In genomic region chr21:45590246-45590725, GRCh38 we compare ENCODE assay signal across 8 cellular contexts. TPM values are rescaled to one million over a fixed set of nuclear protein-coding genes. Genes with fewer than 3 reads are reported as not detected.
DNase-seq lines count a peak whose midpoint lies in the region; ATAC-seq and TF ChIP-seq lines count a peak whose summit lies in the region.
"Had no signal": no experiment of that assay in that cellular context is flagged by ENCODE, and none has a peak within 500 bp of the region (broad histone marks: within the 10 kb centered on the region; RNA-seq: fewer than 3 reads in every experiment).

No MANE protein-coding gene starts in this region.

- H2AFZ ChIP-seq in H9 (ENCODE audit: low read length) = no peak overlapping the region

- WGBS in H9 (ENCODE audit: extremely low coverage, insufficient read length, low lambda C conversion rate) = no CpG with 5 or more reads among the region's 46 CpGs
- WGBS in lung, 2 donors = 0 to 4% methylated on average over 31 to 46 of the region's 46 CpGs

- ATAC-seq in WTC11 (peak; percentile 93), lung (ENCODE audit: insufficient read depth, low FRiP score) (peak; percentile 72), HG02759 (IDR thresholded peaks at IDR 0.05; ENCODE audit: unreplicated experiment) (no peak), HG02840 (IDR thresholded peaks at IDR 0.05; ENCODE audit: low FRiP score, unreplicated experiment) (no peak)

- no peak overlapping the region for H2BK15ac ChIP-seq in H9 (ENCODE audit: low read depth, low read length)

- H3K56ac ChIP-seq in H9 (ENCODE audit: insufficient read length, low read depth, low read length) = no peak overlapping the region

- H4K8ac ChIP-seq in H9 (replicated peaks; ENCODE audit: insufficient read length, low read depth, low read length) = no peak overlapping the region

- H3K4me2 ChIP-seq in H9 (ENCODE audit: insufficient read depth, insufficient read length, low read length) = peak overlapping the region; percentile 44

- H4K5ac ChIP-seq in H9 (ENCODE audit: insufficient read length, low read depth, low read length) = no peak overlapping the region

- TF ChIP-seq CTCF in H9 (conservative IDR thresholded peaks at IDR 0.05) = no peak
- no peak for TF ChIP-seq CTCF in WTC11 (IDR thresholded peaks at IDR 0.05)
- no peak for TF ChIP-seq CTCF in lung (IDR thresholded peaks at IDR 0.05; ENCODE audit: control extremely low read depth, extremely low read depth)

- CTCF ChIA-PET in WTC11 (lab: Charles Lee) = interaction anchor here (0.8 kb wide), 2 partner anchors 34 to 333 kb away, joined by 3 to 8 read pairs; no protein-coding TSS in a partner anchor

- peaks cover 25 to 39% of the 10 kb centered on the region in 2 experiments for H3K9me3 Mint-ChIP-seq in H9
- peaks cover 42% of the 10 kb centered on the region for H3K9me3 Mint-ChIP-seq in WTC11
- H3K9me3 Mint-ChIP-seq in dendritic cell treated with granulocyte-macrophage colony-stimulating factor and Interleukin-4, amounts not matched to agents 40 ng/mL and 50 ng/mL, for 4 days = peaks cover 20% of the 10 kb centered on the region

- DNase-seq in H9 (peak; percentile 82), WTC11 (ENCODE audit: low spot score) (peak; percentile 76), lung (ENCODE audit: low spot score) (peak; percentile 71)
- DNase-seq in stimulated activated CD8-positive, alpha-beta memory T cell treated with anti-CD3 and anti-CD28 coated beads, Interleukin-4, amount 100 ng/mL, for 1 hour (ENCODE audit: low read depth in 2 of 2, low spot score in 1 of 2) = peak; percentile 47 to 59

- peaks cover 6% of the 10 kb centered on the region for H3K23me2 ChIP-seq in H9 (ENCODE audit: insufficient read length, low read depth, low read length, poor library complexity, severe bottlenecking)

- H3K4me1 Mint-ChIP-seq in H9 (no peaks in the 10 kb centered on the region), WTC11 (no peaks in the 10 kb centered on the region)
- peaks cover 14% of the 10 kb centered on the region for H3K4me1 Mint-ChIP-seq in dendritic cell treated with granulocyte-macrophage colony-stimulating factor and Interleukin-4, amounts not matched to agents 40 ng/mL and 50 ng/mL, for 4 days (ENCODE audit: low read depth)

- no peak overlapping the region for H3K18ac ChIP-seq in H9 (ENCODE audit: insufficient read length, low read depth, low read length)

- H3K27ac ChIP-seq in H9 (ENCODE audit: insufficient read length, low read depth, low read length) (no peak overlapping the region), lung (ENCODE audit: low read depth in 1 of 2, low read length in 1 of 2) (peak overlapping the region in 1 of 2 donors; percentile 65)

- H3K9ac ChIP-seq in H9 (ENCODE audit: extremely low read depth, insufficient read length, low read length) = no peak overlapping the region

- H2AK5ac ChIP-seq in H9 (ENCODE audit: insufficient read length, low read length) = no peak overlapping the region

- H3K23ac ChIP-seq in H9 (ENCODE audit: insufficient read length, low read depth, low read length) = no peak overlapping the region

- peaks cover 46% of the 10 kb centered on the region for H3K27me3 Mint-ChIP-seq in H9 (ENCODE audit: low read depth)
- H3K27me3 Mint-ChIP-seq in WTC11 (ENCODE audit: low read depth) = peaks cover 47% of the 10 kb centered on the region
- peaks cover 41% of the 10 kb centered on the region for H3K27me3 Mint-ChIP-seq in dendritic cell treated with granulocyte-macrophage colony-stimulating factor and Interleukin-4, amounts not matched to agents 40 ng/mL and 50 ng/mL, for 4 days
- H3K27me3 Mint-ChIP-seq: activated naive CD4-positive, alpha-beta T cell treated with anti-CD3 and anti-CD28 coated beads, Interleukin-2, amount 50 U/mL, for 24 hours had no signal

- H3K79me2 ChIP-seq in H9 (ENCODE audit: insufficient read depth, low read length) = no peaks in the 10 kb centered on the region

- no peak overlapping the region for H3K4me3 ChIP-seq in lung

- H3K36me3 Mint-ChIP-seq in H9 (ENCODE audit: insufficient read depth in 1 of 3, low read depth in 3 of 3) = peaks cover 2 to 25% (median 20%) of the 10 kb centered on the region in 3 experiments; a peak in 5 of 7 replicates
- peaks cover 35% of the 10 kb centered on the region for H3K36me3 Mint-ChIP-seq in WTC11
- H3K36me3 Mint-ChIP-seq in dendritic cell treated with granulocyte-macrophage colony-stimulating factor and Interleukin-4, amounts not matched to agents 40 ng/mL and 50 ng/mL, for 4 days (ENCODE audit: low read depth) = no peaks in the 10 kb centered on the region

- H3K9me3 ChIP-seq in H9 (ENCODE audit: control insufficient read depth, low read depth, low read length) (peaks cover 19% of the 10 kb centered on the region), lung (ENCODE audit: control insufficient read depth in 2 of 2, insufficient read depth in 1 of 2, low read length in 1 of 2) (peaks cover 11 to 19% of the 10 kb centered on the region in 2 donors)

- H3T11ph ChIP-seq in H9 (ENCODE audit: low read length) = no peak overlapping the region

- H3K27ac Mint-ChIP-seq in H9 (no peak overlapping the region), WTC11 (no peak overlapping the region)
- no peak overlapping the region for H3K27ac Mint-ChIP-seq in dendritic cell treated with granulocyte-macrophage colony-stimulating factor and Interleukin-4, amounts not matched to agents 40 ng/mL and 50 ng/mL, for 4 days
- H3K27ac Mint-ChIP-seq: activated naive CD4-positive, alpha-beta T cell treated with anti-CD3 and anti-CD28 coated beads, Interleukin-2, amount 50 U/mL, for 24 hours had no signal

- H3K27me3 ChIP-seq in H9 (ENCODE audit: insufficient read depth, low read length) (no peaks in the 10 kb centered on the region), lung (ENCODE audit: control insufficient read depth, insufficient read depth) (no peaks in the 10 kb centered on the region)

- no peak overlapping the region for H3K4ac ChIP-seq in H9 (ENCODE audit: low read depth, low read length)

- POLR2A ChIA-PET in WTC11 (lab: Charles Lee) = interaction anchor here (1.0 to 1.3 kb wide), 2 partner anchors 9 to 34 kb away, joined by 3 to 4 read pairs; no protein-coding TSS in a partner anchor

- no peaks in the 10 kb centered on the region for H4K20me1 ChIP-seq in H9 (ENCODE audit: control insufficient read depth, insufficient read depth, insufficient read length)

- H3K4me1 ChIP-seq in H9 (ENCODE audit: insufficient read depth, low read length) (no peaks in the 10 kb centered on the region), lung (ENCODE audit: control insufficient read depth in 2 of 2, insufficient read depth in 2 of 2, low read length in 2 of 2) (peaks cover 0 to 8% of the 10 kb centered on the region in 2 donors)

- no peak overlapping the region for H4K91ac ChIP-seq in H9 (ENCODE audit: insufficient read length, low read depth, low read length)

- H3K14ac ChIP-seq in H9 (ENCODE audit: insufficient read depth, low read length) = no peak overlapping the region

- H2BK5ac ChIP-seq in H9 (ENCODE audit: insufficient read length, low read length) = no peak overlapping the region

- H2BK20ac ChIP-seq in H9 (ENCODE audit: low read depth, low read length, poor library complexity, severe bottlenecking) = no peak overlapping the region

- H3K4me3 Mint-ChIP-seq in H9 (peak overlapping the region in 1 of 2 experiments; percentile 40; a peak in 2 of 5 replicates), WTC11 (peak overlapping the region; percentile 43)
- H3K4me3 Mint-ChIP-seq in dendritic cell treated with granulocyte-macrophage colony-stimulating factor and Interleukin-4, amounts not matched to agents 40 ng/mL and 50 ng/mL, for 4 days = peak overlapping the region; percentile 56
- H3K4me3 Mint-ChIP-seq: activated naive CD4-positive, alpha-beta T cell treated with anti-CD3 and anti-CD28 coated beads, Interleukin-2, amount 50 U/mL, for 24 hours had no signal

- no peaks in the 10 kb centered on the region for H3K79me1 ChIP-seq in H9 (ENCODE audit: insufficient read depth, low read depth, low read length, poor library complexity, severe bottlenecking)

- H2BK12ac ChIP-seq in H9 (ENCODE audit: insufficient read length, low read depth, low read length) = no peak overlapping the region

- H2BK120ac ChIP-seq in H9 (ENCODE audit: low read depth, low read length, poor library complexity, severe bottlenecking) = no peak overlapping the region

- intact Hi-C loops in dendritic cell treated with granulocyte-macrophage colony-stimulating factor and Interleukin-4, amounts not matched to agents 40 ng/mL and 50 ng/mL, for 4 days (cut with micrococcal nuclease) = loop anchor here (5.0 kb wide), 2 partner anchors 52 to 113 kb away; partner anchors contain the start of gene PCBP3

- H3K36me3 ChIP-seq in lung (ENCODE audit: control insufficient read depth in 2 of 2, insufficient read depth in 2 of 2, low read length in 2 of 2) = no peaks in the 10 kb centered on the region

RNA-seq across cellular contexts. Expression of gene SLC19A1, which starts 48.0 kb away (rescaled TPM):
- 31.4 and 32.4 TPM in 2 replicates for total RNA-seq in H9 (2021)
- 27.7 to 29.8 TPM (median 28.3 TPM) in 3 replicates for total RNA-seq in WTC11 (2021)
- total RNA-seq in lung = 10 to 100 TPM; 28.4 to 42.0 TPM
- 10 to 100 TPM; 23.8 to 24.1 TPM for polyA plus RNA-seq in lung

RNA-seq across cellular contexts. Expression of gene PCBP3, which starts 53.2 kb away (rescaled TPM):
- total RNA-seq in H9 (2021) (10.8 and 10.9 TPM in 2 replicates), WTC11 (2021) (8.5 to 14.0 TPM (median 11.8 TPM) in 3 replicates), lung (1 to 10 TPM; 3.2 to 8.2 TPM)
- 1 to 10 TPM; 1.6 to 3.0 TPM for polyA plus RNA-seq in lung

Comparison
In these comparisons a context has a peak if more than half of its experiments do, and no peak if none do; other contexts are left out.
1. ATAC-seq: peak in WTC11 (single experiment) and lung (single experiment); none in HG02759 (single experiment) and HG02840 (single experiment).
2. Peak in every context shown above with its lines, with median percentiles within 50 percentile points of each other: DNase-seq.